In the genomic region with DNA sequence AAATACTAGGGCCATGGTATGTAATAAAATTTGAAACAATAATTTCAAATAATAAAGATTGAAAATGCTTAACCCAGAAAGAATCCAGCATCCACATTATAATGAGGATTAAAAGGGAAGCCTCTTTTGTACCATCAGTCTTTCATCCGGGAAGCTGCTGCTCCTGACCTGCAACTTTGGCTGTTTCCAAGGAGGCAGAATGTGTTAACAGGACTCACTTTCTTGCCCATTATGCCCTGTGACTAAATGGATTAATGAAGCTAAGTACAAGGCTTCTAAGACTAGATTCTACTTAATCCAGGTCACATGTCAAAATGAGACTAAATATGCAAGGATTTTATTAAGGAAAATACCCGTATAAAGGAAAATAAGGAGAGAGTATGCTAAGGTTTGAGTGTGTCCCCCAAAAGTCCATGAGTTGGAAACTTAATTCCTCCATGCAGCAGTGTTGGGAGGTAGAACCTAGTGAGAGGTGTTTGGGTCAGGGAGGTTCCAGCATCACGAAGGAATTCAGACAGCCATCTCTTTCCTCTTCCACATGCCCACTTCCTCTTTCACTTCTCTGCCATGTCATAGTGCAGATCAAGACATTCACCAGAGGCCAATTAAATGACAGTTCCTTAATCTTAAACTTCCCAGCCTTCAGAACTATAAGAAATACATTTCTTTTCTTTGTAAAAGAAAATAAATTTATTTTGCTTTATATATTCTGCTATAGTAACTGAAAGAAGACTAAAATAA, we compare ENCODE assay signal across 19 cellular contexts. TPM values are rescaled to one million over a fixed set of nuclear protein-coding genes. Genes with fewer than 3 reads are reported as not detected.
DNase-seq lines count a peak whose midpoint lies in the region; ATAC-seq and TF ChIP-seq lines count a peak whose summit lies in the region.
"Had no signal": no experiment of that assay in that cellular context is flagged by ENCODE, and none has a peak within 500 bp of the region (broad histone marks: within the 10 kb centered on the region; RNA-seq: fewer than 3 reads in every experiment).

No MANE protein-coding gene starts in this region.

- no peaks in the 10 kb centered on the region for H3K9me3 ChIP-seq in DND-41 (ENCODE audit: insufficient read depth, low read length, severe bottlenecking)
- H3K9me3 ChIP-seq in ascending aorta, result no peaks in the 10 kb centered on the region
- H3K9me3 ChIP-seq in naive thymus-derived CD4-positive, alpha-beta T cell (ENCODE audit: control insufficient read depth in 2 of 3, low read length in 3 of 3), result no peaks in the 10 kb centered on the region
- H3K9me3 ChIP-seq: body of pancreas, prostate gland had no signal

- ATAC-seq in DND-41 (ENCODE audit: insufficient read depth, low read depth), result no peak
- ATAC-seq in naive thymus-derived CD4-positive, alpha-beta T cell, result peak; percentile 72
- ATAC-seq in naive thymus-derived CD8-positive, alpha-beta T cell, result no peak
- ATAC-seq: body of pancreas, T-helper 17 cell had no signal

- H3K27ac Mint-ChIP-seq in naive thymus-derived CD4-positive, alpha-beta T cell, result no peak overlapping the region
- H3K27ac Mint-ChIP-seq in naive thymus-derived CD8-positive, alpha-beta T cell, result no peak overlapping the region
- H3K27ac Mint-ChIP-seq: T-helper 17 cell had no signal

- H3K9me3 Mint-ChIP-seq in naive thymus-derived CD4-positive, alpha-beta T cell, result peaks cover 0 to 5% (median 0%) of the 10 kb centered on the region in 11 donors
- peaks cover 0 to under 1% (median 0%) of the 10 kb centered on the region in 9 donors for H3K9me3 Mint-ChIP-seq in naive thymus-derived CD8-positive, alpha-beta T cell

- H3K27me3 ChIP-seq in DND-41 (ENCODE audit: insufficient read depth, low read length, poor library complexity), result no peaks in the 10 kb centered on the region
- H3K27me3 ChIP-seq in ascending aorta, result no peaks in the 10 kb centered on the region
- no peaks in the 10 kb centered on the region for H3K27me3 ChIP-seq in naive thymus-derived CD4-positive, alpha-beta T cell (ENCODE audit: control insufficient read depth in 2 of 2, insufficient read depth in 2 of 2, low read length in 2 of 2)
- H3K27me3 ChIP-seq: body of pancreas had no signal

- H3K4me2 ChIP-seq in DND-41 (ENCODE audit: insufficient read depth, low read length), result no peak overlapping the region

- DNase-seq in DND-41 (no peak), NAMALWA (ENCODE audit: low spot score) (peak; percentile 56), ascending aorta (ENCODE audit: low spot score in 2 of 2) (no peak), ACHN (no peak), NCI-H345 (lab: John Stamatoyannopoulos, UW) (no peak), HT-29 (ENCODE audit: low spot score) (no peak)
- no peak for DNase-seq in naive thymus-derived CD4-positive, alpha-beta T cell
- no peak for DNase-seq in naive thymus-derived CD8-positive, alpha-beta T cell
- DNase-seq: activated CD4-positive, alpha-beta T cell treated with anti-CD3 and anti-CD28 coated beads for 1 hour; activated naive CD4-positive, alpha-beta T cell treated with Interleukin-2 at 50 U/mL for 16 hours; body of pancreas; dermis blood vessel endothelial cell; hippocampal formation; kidney glomerular epithelial cell; NCI-H1694 treated with DMSO at 0.1 percent for 48 hours; NCI-H510A; RPMI8226; T-helper 17 cell had no signal

- no peaks in the 10 kb centered on the region for H4K20me1 ChIP-seq in DND-41 (ENCODE audit: insufficient read depth, low read length)

- TF ChIP-seq CTCF in DND-41 (IDR thresholded peaks at IDR 0.05; ENCODE audit: borderline replicate concordance, extremely low read depth, low read length, poor library complexity, severe bottlenecking), result no peak
- TF ChIP-seq CTCF in ascending aorta (IDR thresholded peaks at IDR 0.05), result no peak

- no peaks in the 10 kb centered on the region for H3K4me1 ChIP-seq in DND-41 (ENCODE audit: insufficient read depth, low read length)
- peaks cover 0 to 2% of the 10 kb centered on the region in 2 donors for H3K4me1 ChIP-seq in ascending aorta
- no peaks in the 10 kb centered on the region for H3K4me1 ChIP-seq in naive thymus-derived CD4-positive, alpha-beta T cell (ENCODE audit: control insufficient read depth in 2 of 2, insufficient read depth in 2 of 2, low read length in 2 of 2)
- H3K4me1 ChIP-seq: prostate gland had no signal

- H2AFZ ChIP-seq in DND-41 (ENCODE audit: low read depth, low read length), result peak overlapping the region; percentile 51; the same call in 1 of the 2 replicates

- intact Hi-C loops in ascending aorta (cut with DNase I), result no loop called here
- intact Hi-C loops in naive thymus-derived CD4-positive, alpha-beta T cell (cut with micrococcal nuclease), result no loop called here

- H3K36me3 Mint-ChIP-seq in naive thymus-derived CD4-positive, alpha-beta T cell, result no peaks in the 10 kb centered on the region
- peaks cover 0 to 3% (median 0%) of the 10 kb centered on the region in 3 donors for H3K36me3 Mint-ChIP-seq in naive thymus-derived CD8-positive, alpha-beta T cell

- H3K27me3 Mint-ChIP-seq in naive thymus-derived CD4-positive, alpha-beta T cell, result peaks cover 0 to 13% (median 9%) of the 10 kb centered on the region in 5 donors
- H3K27me3 Mint-ChIP-seq in naive thymus-derived CD8-positive, alpha-beta T cell, result peaks cover 0 to 8% (median 3%) of the 10 kb centered on the region in 5 donors

- POLR2A ChIA-PET in naive thymus-derived CD4-positive, alpha-beta T cell (lab: Charles Lee), result no interaction called here
- POLR2A ChIA-PET in naive thymus-derived CD8-positive, alpha-beta T cell (lab: Charles Lee), result no interaction called here

- in situ Hi-C loops in ACHN (cut with HindIII; ENCODE audit: low pct_ligation_motif_present, low pct_unique_long_range_greater_than_20kb, low sequenced_read_pairs), result no loop called here

- H3K36me3 ChIP-seq in DND-41 (ENCODE audit: insufficient read depth, low read length) (no peaks in the 10 kb centered on the region), ascending aorta (peaks cover 0 to 24% of the 10 kb centered on the region in 2 donors)
- no peaks in the 10 kb centered on the region for H3K36me3 ChIP-seq in naive thymus-derived CD4-positive, alpha-beta T cell (ENCODE audit: control insufficient read depth in 2 of 3, insufficient read depth in 3 of 3, low read length in 3 of 3)
- H3K36me3 ChIP-seq: prostate gland had no signal

- H3K79me2 ChIP-seq in DND-41 (ENCODE audit: insufficient read depth, low read length), result no peaks in the 10 kb centered on the region

- H3K4me3 ChIP-seq in DND-41 (ENCODE audit: low read depth in 1 of 2, low read length in 2 of 2) (no peak overlapping the region), ascending aorta (no peak overlapping the region)
- H3K4me3 ChIP-seq in naive thymus-derived CD4-positive, alpha-beta T cell (ENCODE audit: low read length), result no peak overlapping the region
- H3K4me3 ChIP-seq: body of pancreas, prostate gland had no signal

- peaks cover 0 to 2% (median 0%) of the 10 kb centered on the region in 7 donors for H3K4me1 Mint-ChIP-seq in naive thymus-derived CD4-positive, alpha-beta T cell
- peaks cover 0 to 5% (median 0%) of the 10 kb centered on the region in 4 donors for H3K4me1 Mint-ChIP-seq in naive thymus-derived CD8-positive, alpha-beta T cell
- H3K4me1 Mint-ChIP-seq: T-helper 17 cell had no signal

- CTCF ChIA-PET in naive thymus-derived CD4-positive, alpha-beta T cell (lab: Charles Lee), result no interaction called here

- H3K27ac ChIP-seq in DND-41 (ENCODE audit: low read length) (no peak overlapping the region), ascending aorta (peak overlapping the region; percentile 54 to 67)
- no peak overlapping the region for H3K27ac ChIP-seq in naive thymus-derived CD4-positive, alpha-beta T cell (ENCODE audit: low read depth, low read length)
- H3K27ac ChIP-seq: body of pancreas, prostate gland had no signal

- no peak overlapping the region for H3K9ac ChIP-seq in DND-41 (ENCODE audit: low read depth, low read length)

- no peak overlapping the region for H3K4me3 Mint-ChIP-seq in naive thymus-derived CD4-positive, alpha-beta T cell
- H3K4me3 Mint-ChIP-seq in naive thymus-derived CD8-positive, alpha-beta T cell, result no peak overlapping the region
- H3K4me3 Mint-ChIP-seq: T-helper 17 cell had no signal

RNA-seq across cellular contexts. Expression of a gene that starts 27.7 kb away (rescaled TPM):
- 90.3 TPM for total RNA-seq in ascending aorta
- not detected for total RNA-seq in naive thymus-derived CD4-positive, alpha-beta T cell
- polyA plus RNA-seq in naive thymus-derived CD4-positive, alpha-beta T cell, result not detected
- not detected in 2 replicates for total RNA-seq in HT-29 (2014; rRNA removed; shearing (Covaris generic))
- not detected for total RNA-seq in naive thymus-derived CD8-positive, alpha-beta T cell
- not detected for polyA plus RNA-seq in naive thymus-derived CD8-positive, alpha-beta T cell
- total RNA-seq: dermis blood vessel endothelial cell, T-helper 17 cell had no signal

RNA-seq across cellular contexts. Expression of a gene that starts 35.5 kb away (rescaled TPM):
- not detected for total RNA-seq in ascending aorta
- total RNA-seq in naive thymus-derived CD4-positive, alpha-beta T cell, result not detected
- not detected for polyA plus RNA-seq in naive thymus-derived CD4-positive, alpha-beta T cell
- not detected in 2 replicates for total RNA-seq in HT-29 (2014; rRNA removed; shearing (Covaris generic))
- not detected for total RNA-seq in naive thymus-derived CD8-positive, alpha-beta T cell
- not detected for polyA plus RNA-seq in naive thymus-derived CD8-positive, alpha-beta T cell
- total RNA-seq: dermis blood vessel endothelial cell, T-helper 17 cell had no signal

Comparison
In these comparisons a context has a peak if more than half of its experiments do, and no peak if none do; other contexts are left out.
1. H3K27ac ChIP-seq: peak in ascending aorta (2 of 2); none in DND-41 (single experiment) and naive thymus-derived CD4-positive, alpha-beta T cell (single experiment).
2. RNA of a gene that starts 27.7 kb away (total RNA-seq): 90.3 TPM in ascending aorta (single experiment); not detected in naive thymus-derived CD4-positive, alpha-beta T cell, not detected in HT-29 and not detected in naive thymus-derived CD8-positive, alpha-beta T cell; every median in the first group is over 10 times any median in the second.